Comparison of ENCODE assay signal across 7 cellular contexts in genomic region chr16:12082886-12083285, GRCh38.
DNase-seq lines count a peak whose midpoint lies in the region; ATAC-seq and TF ChIP-seq lines count a peak whose summit lies in the region.
"Not testable (repeated sequence)": the region's sequence is repeated elsewhere in the genome, so short reads cannot be mapped to it uniquely, and the experiment has no call there.

No MANE protein-coding gene starts in this region.

- POLR2A ChIA-PET in activated CD4-positive, alpha-beta T cell treated with anti-CD3 and anti-CD28 coated beads, Interleukin-2, amount 10 ng/mL, durations not matched to agents 7 days and 5 days (lab: Charles Lee): not testable (repeated sequence)
- POLR2A ChIA-PET in naive thymus-derived CD4-positive, alpha-beta T cell (lab: Charles Lee): interaction anchor here (5.1 kb wide), 1 partner anchor 13 kb away, joined by 33 read pairs; no protein-coding TSS in a partner anchor

- CTCF ChIA-PET in activated CD4-positive, alpha-beta T cell treated with anti-CD3 and anti-CD28 coated beads, Interleukin-2, amount 10 ng/mL, durations not matched to agents 7 days and 5 days (lab: Charles Lee): not testable (repeated sequence)
- CTCF ChIA-PET in naive thymus-derived CD4-positive, alpha-beta T cell (lab: Charles Lee): interaction anchor here (3.6 kb wide), 1 partner anchor 12 kb away, joined by 29 read pairs; no protein-coding TSS in a partner anchor

- ATAC-seq in CD4-positive, CD25-positive, alpha-beta regulatory T cell (ENCODE audit: low read depth in 2 of 2); activated naive CD8-positive, alpha-beta T cell treated with anti-CD3 and anti-CD28 coated beads, Interleukin-2, amount 50 U/mL, for 24 hours; naive thymus-derived CD4-positive, alpha-beta T cell; stimulated activated effector memory CD8-positive, alpha-beta T cell treated with anti-CD3 and anti-CD28 coated beads, Interleukin-12 subunit alpha, Interleukin-12 subunit beta, amount 100 ng/mL, for 72 hours: not testable (repeated sequence)

- H3K27ac ChIP-seq in CD4-positive, CD25-positive, alpha-beta regulatory T cell (ENCODE audit: insufficient read depth, low read length, poor library complexity, severe bottlenecking); naive thymus-derived CD4-positive, alpha-beta T cell (ENCODE audit: low read depth, low read length): not testable (repeated sequence)
- H3K27ac ChIP-seq in OCI-LY1 (ENCODE audit: low read depth, low read length, poor library complexity, severe bottlenecking): peak overlapping the region; percentile 26

- TF ChIP-seq CTCF in OCI-LY1 (IDR thresholded peaks at IDR 0.05; ENCODE audit: low read length): not testable (repeated sequence)

- intact Hi-C loops in naive thymus-derived CD4-positive, alpha-beta T cell (cut with micrococcal nuclease): loop anchor here (5.0 to 10.0 kb wide), 7 partner anchors 106 to 1341 kb away; partner anchors contain the start of genes CLEC16A (in 2 of the 2), DEXI (in 2 of the 2), TXNDC11 (in 2 of the 2) and NUBP1 (in 1 of the 2)

- not testable (repeated sequence) for H3K4me2 ChIP-seq in OCI-LY1 (ENCODE audit: low read length)

- H3F3A ChIP-seq in OCI-LY1 (ENCODE audit: insufficient read depth, low read length): not testable (repeated sequence)

- peaks cover 11% of the 10 kb centered on the region for H3K36me3 Mint-ChIP-seq in CD4-positive, CD25-positive, alpha-beta regulatory T cell
- peaks cover 33% of the 10 kb centered on the region for H3K36me3 Mint-ChIP-seq in activated CD4-positive, alpha-beta T cell treated with anti-CD3 and anti-CD28 coated beads, Interleukin-2, amount 10 ng/mL, durations not matched to agents 7 days and 5 days (ENCODE audit: low read depth)
- not testable (repeated sequence) for H3K36me3 Mint-ChIP-seq in activated naive CD8-positive, alpha-beta T cell treated with anti-CD3 and anti-CD28 coated beads, Interleukin-2, amount 50 U/mL, for 24 hours (ENCODE audit: low read depth); stimulated activated effector memory CD8-positive, alpha-beta T cell treated with anti-CD3 and anti-CD28 coated beads, Interleukin-12 subunit alpha, Interleukin-12 subunit beta, amount 100 ng/mL, for 72 hours
- H3K36me3 Mint-ChIP-seq in naive thymus-derived CD4-positive, alpha-beta T cell: peaks cover 0 to 14% (median 11%) of the 10 kb centered on the region in 5 donors

- not testable (repeated sequence) for H3K36me3 ChIP-seq in CD4-positive, CD25-positive, alpha-beta regulatory T cell (ENCODE audit: control insufficient read depth, insufficient read depth, low read length); naive thymus-derived CD4-positive, alpha-beta T cell (ENCODE audit: control insufficient read depth in 2 of 3, insufficient read depth in 3 of 3, low read length in 3 of 3)
- peaks cover 54% of the 10 kb centered on the region for H3K36me3 ChIP-seq in OCI-LY1 (ENCODE audit: insufficient read depth, low read length)

- not testable (repeated sequence) for H3K9me2 ChIP-seq in OCI-LY1 (ENCODE audit: low read depth, low read length)

- H3K4me3 Mint-ChIP-seq in CD4-positive, CD25-positive, alpha-beta regulatory T cell: peak overlapping the region in 2 of 4 donors; percentile 23 to 51
- not testable (repeated sequence) for H3K4me3 Mint-ChIP-seq in activated CD4-positive, alpha-beta T cell treated with anti-CD3 and anti-CD28 coated beads, Interleukin-2, amount 10 ng/mL, durations not matched to agents 7 days and 5 days; activated naive CD8-positive, alpha-beta T cell treated with anti-CD3 and anti-CD28 coated beads, Interleukin-2, amount 50 U/mL, for 24 hours; stimulated activated effector memory CD8-positive, alpha-beta T cell treated with anti-CD3 and anti-CD28 coated beads, Interleukin-12 subunit alpha, Interleukin-12 subunit beta, amount 100 ng/mL, for 72 hours
- peak overlapping the region in 6 of 10 donors; percentile 55 to 90 (median 79) for H3K4me3 Mint-ChIP-seq in naive thymus-derived CD4-positive, alpha-beta T cell

- H3K4me3 ChIP-seq in CD4-positive, CD25-positive, alpha-beta regulatory T cell (ENCODE audit: low read depth, low read length); OCI-LY1 (ENCODE audit: low read depth, low read length, poor library complexity, severe bottlenecking); naive thymus-derived CD4-positive, alpha-beta T cell (ENCODE audit: low read length): not testable (repeated sequence)

- peaks cover 40% of the 10 kb centered on the region for H3K4me1 ChIP-seq in CD4-positive, CD25-positive, alpha-beta regulatory T cell (ENCODE audit: control insufficient read depth, insufficient read depth, low read length, poor library complexity, severe bottlenecking)
- peaks cover 41% of the 10 kb centered on the region for H3K4me1 ChIP-seq in OCI-LY1 (ENCODE audit: insufficient read depth, low read length, severe bottlenecking)
- peaks cover 21 to 51% of the 10 kb centered on the region in 2 donors for H3K4me1 ChIP-seq in naive thymus-derived CD4-positive, alpha-beta T cell (ENCODE audit: control insufficient read depth in 2 of 2, insufficient read depth in 2 of 2, low read length in 2 of 2)

- peaks cover 25 to 65% (median 42%) of the 10 kb centered on the region in 4 donors for H3K4me1 Mint-ChIP-seq in CD4-positive, CD25-positive, alpha-beta regulatory T cell
- H3K4me1 Mint-ChIP-seq in activated CD4-positive, alpha-beta T cell treated with anti-CD3 and anti-CD28 coated beads, Interleukin-2, amount 10 ng/mL, durations not matched to agents 7 days and 5 days: peaks cover 56% of the 10 kb centered on the region
- peaks cover 46% of the 10 kb centered on the region for H3K4me1 Mint-ChIP-seq in activated naive CD8-positive, alpha-beta T cell treated with anti-CD3 and anti-CD28 coated beads, Interleukin-2, amount 50 U/mL, for 24 hours
- peaks cover 30 to 70% (median 61%) of the 10 kb centered on the region in 7 donors for H3K4me1 Mint-ChIP-seq in naive thymus-derived CD4-positive, alpha-beta T cell
- peaks cover 26% of the 10 kb centered on the region for H3K4me1 Mint-ChIP-seq in stimulated activated effector memory CD8-positive, alpha-beta T cell treated with anti-CD3 and anti-CD28 coated beads, Interleukin-12 subunit alpha, Interleukin-12 subunit beta, amount 100 ng/mL, for 72 hours

- not testable (repeated sequence) for H4K20me1 ChIP-seq in OCI-LY1 (ENCODE audit: insufficient read depth, low read length)

- not testable (repeated sequence) for H3K27me3 ChIP-seq in CD4-positive, CD25-positive, alpha-beta regulatory T cell (ENCODE audit: control insufficient read depth, insufficient read depth, low read length); OCI-LY1 (ENCODE audit: insufficient read depth, low read length); naive thymus-derived CD4-positive, alpha-beta T cell (ENCODE audit: control insufficient read depth in 2 of 2, insufficient read depth in 2 of 2, low read length in 2 of 2)

- H3K27ac Mint-ChIP-seq in CD4-positive, CD25-positive, alpha-beta regulatory T cell: peak overlapping the region; percentile 90 to 96 (median 94)
- H3K27ac Mint-ChIP-seq in activated CD4-positive, alpha-beta T cell treated with anti-CD3 and anti-CD28 coated beads, Interleukin-2, amount 10 ng/mL, durations not matched to agents 7 days and 5 days: peak overlapping the region; percentile 74
- H3K27ac Mint-ChIP-seq in activated naive CD8-positive, alpha-beta T cell treated with anti-CD3 and anti-CD28 coated beads, Interleukin-2, amount 50 U/mL, for 24 hours: peak overlapping the region; percentile 50
- peak overlapping the region; percentile 80 to 97 (median 94) for H3K27ac Mint-ChIP-seq in naive thymus-derived CD4-positive, alpha-beta T cell
- peak overlapping the region; percentile 93 for H3K27ac Mint-ChIP-seq in stimulated activated effector memory CD8-positive, alpha-beta T cell treated with anti-CD3 and anti-CD28 coated beads, Interleukin-12 subunit alpha, Interleukin-12 subunit beta, amount 100 ng/mL, for 72 hours

- not testable (repeated sequence) for DNase-seq in CD4-positive, CD25-positive, alpha-beta regulatory T cell; activated CD4-positive, alpha-beta T cell treated with anti-CD3 and anti-CD28 coated beads, Interleukin-2, amount 10 ng/mL, durations not matched to agents 7 days and 5 days; activated naive CD8-positive, alpha-beta T cell treated with anti-CD3 and anti-CD28 coated beads, Interleukin-2, amount 50 U/mL, for 24 hours; naive thymus-derived CD4-positive, alpha-beta T cell; stimulated activated effector memory CD8-positive, alpha-beta T cell treated with anti-CD3 and anti-CD28 coated beads, Interleukin-12 subunit alpha, Interleukin-12 subunit beta, amount 100 ng/mL, for 72 hours (ENCODE audit: low spot score in 2 of 2)
- peak; percentile 34 for DNase-seq in activated effector memory CD4-positive, alpha-beta T cell treated with anti-CD3 and anti-CD28 coated beads, Interleukin-2, amount 50 U/mL, for 16 hours

- H3K9ac ChIP-seq in OCI-LY1 (ENCODE audit: low read length): not testable (repeated sequence)

- H3K27me3 Mint-ChIP-seq in CD4-positive, CD25-positive, alpha-beta regulatory T cell; activated CD4-positive, alpha-beta T cell treated with anti-CD3 and anti-CD28 coated beads, Interleukin-2, amount 10 ng/mL, durations not matched to agents 7 days and 5 days; activated naive CD8-positive, alpha-beta T cell treated with anti-CD3 and anti-CD28 coated beads, Interleukin-2, amount 50 U/mL, for 24 hours; naive thymus-derived CD4-positive, alpha-beta T cell: not testable (repeated sequence)

- not testable (repeated sequence) for H3K9me3 Mint-ChIP-seq in CD4-positive, CD25-positive, alpha-beta regulatory T cell; activated CD4-positive, alpha-beta T cell treated with anti-CD3 and anti-CD28 coated beads, Interleukin-2, amount 10 ng/mL, durations not matched to agents 7 days and 5 days; activated naive CD8-positive, alpha-beta T cell treated with anti-CD3 and anti-CD28 coated beads, Interleukin-2, amount 50 U/mL, for 24 hours; naive thymus-derived CD4-positive, alpha-beta T cell; stimulated activated effector memory CD8-positive, alpha-beta T cell treated with anti-CD3 and anti-CD28 coated beads, Interleukin-12 subunit alpha, Interleukin-12 subunit beta, amount 100 ng/mL, for 72 hours

- not testable (repeated sequence) for H3K9me3 ChIP-seq in CD4-positive, CD25-positive, alpha-beta regulatory T cell (ENCODE audit: control insufficient read depth in 2 of 2, low read length in 2 of 2); OCI-LY1 (ENCODE audit: low read length); naive thymus-derived CD4-positive, alpha-beta T cell (ENCODE audit: control insufficient read depth in 2 of 3, low read length in 3 of 3)

- not testable (repeated sequence) for H3K79me2 ChIP-seq in OCI-LY1 (ENCODE audit: insufficient read depth, low read length)

- not testable (repeated sequence) for H2AFZ ChIP-seq in OCI-LY1 (ENCODE audit: low read length)
